26 cellular contexts compared by ENCODE assay signal in the genomic region with DNA sequence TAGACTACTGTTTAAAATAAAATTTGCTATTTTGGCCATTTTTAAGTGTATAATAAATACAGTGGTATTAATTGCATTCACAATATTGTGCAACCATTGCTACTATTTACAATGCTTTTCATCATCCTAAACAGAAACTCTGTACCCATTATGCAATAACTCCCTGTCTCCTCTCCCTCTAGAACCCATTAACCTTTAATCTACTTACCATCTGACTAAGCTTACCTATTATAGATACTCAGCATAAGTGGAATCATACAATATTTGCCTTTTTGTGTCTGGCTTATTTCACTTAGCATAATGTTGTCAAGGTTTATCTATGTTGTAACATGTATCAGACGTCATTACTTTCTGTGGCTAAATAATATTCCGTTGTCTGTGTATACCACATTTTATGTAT. TPM values are rescaled to one million over a fixed set of nuclear protein-coding genes. Genes with fewer than 3 reads are reported as not detected.
DNase-seq lines count a peak whose midpoint lies in the region; ATAC-seq, FAIRE-seq and TF ChIP-seq lines count a peak whose summit lies in the region.
"Had no signal": no experiment of that assay in that cellular context is flagged by ENCODE, and none has a peak within 500 bp of the region (broad histone marks: within the 10 kb centered on the region; RNA-seq: fewer than 3 reads in every experiment).

No MANE protein-coding gene starts in this region.

- H3K36me3 Mint-ChIP-seq in endodermal cell (ENCODE audit: low read depth) = no peaks in the 10 kb centered on the region
- no peaks in the 10 kb centered on the region for H3K36me3 Mint-ChIP-seq in CD4-positive, alpha-beta T cell (ENCODE audit: low read depth)
- no peaks in the 10 kb centered on the region for H3K36me3 Mint-ChIP-seq in stimulated activated naive B cell treated with anti-CD40 and anti-IgM and Interleukin-4, amounts not matched to agents 10 μg/mL and 1 μg/mL and 100 μg/mL, for 72 hours
- H3K36me3 Mint-ChIP-seq: activated naive CD8-positive, alpha-beta T cell had no signal

- no peak overlapping the region for H3K27ac Mint-ChIP-seq in endodermal cell
- no peak overlapping the region for H3K27ac Mint-ChIP-seq in CD4-positive, alpha-beta T cell
- H3K27ac Mint-ChIP-seq in stimulated activated naive B cell treated with anti-CD40 and anti-IgM and Interleukin-4, amounts not matched to agents 10 μg/mL and 1 μg/mL and 100 μg/mL, for 72 hours = no peak overlapping the region
- H3K27ac Mint-ChIP-seq: activated naive CD8-positive, alpha-beta T cell; activated T-cell treated with anti-CD3 and anti-CD28 coated beads, Interleukin-2, amount 50 U/mL, for 72 hours; B cell; progenitor cell of endocrine pancreas had no signal

- ATAC-seq in HCT116 = no peak
- peak; percentile 38 to 42 for ATAC-seq in lower lobe of right lung
- no peak for ATAC-seq in CD4-positive, alpha-beta T cell (ENCODE audit: poor library complexity)
- ATAC-seq in stimulated activated naive B cell treated with anti-CD40 and anti-IgM and Interleukin-4, amounts not matched to agents 10 μg/mL and 1 μg/mL and 100 μg/mL, for 72 hours (replicated peaks) = no peak
- ATAC-seq in HG03378 (IDR thresholded peaks at IDR 0.05; ENCODE audit: unreplicated experiment) = no peak
- ATAC-seq: activated T-cell treated with anti-CD3 and anti-CD28 coated beads, Interleukin-2, amount 50 U/mL, for 72 hours; left cardiac atrium; Panc1 had no signal

- WGBS in endodermal cell (ENCODE audit: insufficient coverage in 1 of 2, insufficient read length in 1 of 2), 2 experiments = 95% methylated on average over 2 of the region's 2 CpGs; no CpG with 5 or more reads in 1 of the 2 experiments

- H4K20me1 ChIP-seq in HCT116 (ENCODE audit: insufficient read depth) = no peaks in the 10 kb centered on the region

- H3K9me3 ChIP-seq in HCT116 (ENCODE audit: control insufficient read depth in 1 of 2, insufficient read depth in 1 of 2, low read depth in 1 of 2, low read length in 2 of 2) (no peaks in the 10 kb centered on the region), lower lobe of right lung (no peaks in the 10 kb centered on the region), endodermal cell (ENCODE audit: control insufficient read depth, low read length) (peaks cover 46% of the 10 kb centered on the region)
- no peaks in the 10 kb centered on the region for H3K9me3 ChIP-seq in CD4-positive, alpha-beta T cell (ENCODE audit: control insufficient read depth, low read length)

- no peak overlapping the region for H3K4me3 ChIP-seq in HCT116 (replicated peaks in 1 of 2; ENCODE audit: low read depth in 1 of 2, low read length in 2 of 2)
- H3K4me3 ChIP-seq in bronchial epithelial cell (ENCODE audit: low read depth, low read length) = no peak overlapping the region
- H3K4me3 ChIP-seq in lower lobe of right lung = no peak overlapping the region
- no peak overlapping the region for H3K4me3 ChIP-seq in endodermal cell (ENCODE audit: low read length)
- H3K4me3 ChIP-seq: SK-N-MC, skin epidermis had no signal

- no peaks in the 10 kb centered on the region for H3K4me1 Mint-ChIP-seq in endodermal cell
- H3K4me1 Mint-ChIP-seq in CD4-positive, alpha-beta T cell (ENCODE audit: low read depth) = peaks cover 7% of the 10 kb centered on the region
- peaks cover 7 to 10% of the 10 kb centered on the region in 2 donors for H3K4me1 Mint-ChIP-seq in stimulated activated naive B cell treated with anti-CD40 and anti-IgM and Interleukin-4, amounts not matched to agents 10 μg/mL and 1 μg/mL and 100 μg/mL, for 72 hours

- no peak overlapping the region for H3K4me2 ChIP-seq in HCT116 (ENCODE audit: low read length)

- H2AFZ ChIP-seq in HCT116 (ENCODE audit: low read depth, low read length, poor library complexity, severe bottlenecking) = no peak overlapping the region

- H3K9ac ChIP-seq in HCT116 (ENCODE audit: low read length) (no peak overlapping the region), endodermal cell (ENCODE audit: extremely low read depth, low read length, poor library complexity, severe bottlenecking) (no peak overlapping the region)

- peaks cover 1% of the 10 kb centered on the region for H3K27me3 Mint-ChIP-seq in endodermal cell (ENCODE audit: insufficient read depth)
- H3K27me3 Mint-ChIP-seq in CD4-positive, alpha-beta T cell = peaks cover 13% of the 10 kb centered on the region
- no peaks in the 10 kb centered on the region for H3K27me3 Mint-ChIP-seq in stimulated activated naive B cell treated with anti-CD40 and anti-IgM and Interleukin-4, amounts not matched to agents 10 μg/mL and 1 μg/mL and 100 μg/mL, for 72 hours
- H3K27me3 Mint-ChIP-seq: activated naive CD8-positive, alpha-beta T cell; progenitor cell of endocrine pancreas had no signal

- no peak for FAIRE-seq in bronchial epithelial cell (lab: Jason Lieb, UNC)
- FAIRE-seq: H1 had no signal

- POLR2A ChIA-PET in HCT116 (lab: Charles Lee) = interaction anchor here (0.6 kb wide), 1 partner anchor 40 kb away, joined by 3 read pairs; a partner anchor contains a TSS
- POLR2A ChIA-PET in CD4-positive, alpha-beta T cell (lab: Charles Lee) = no interaction called here

- H3K9me2 ChIP-seq in HCT116 (ENCODE audit: insufficient read depth) = no peaks in the 10 kb centered on the region

- RAD21 ChIA-PET in HCT116 (lab: Charles Lee; ENCODE audit: low non-redundant PET in 1 of 2, low total read pairs in 2 of 2, uncharacterized antibody in 2 of 2, unreplicated experiment in 2 of 2) = no interaction called here

- H3K79me2 ChIP-seq in HCT116 (ENCODE audit: insufficient read depth, low read length) = no peaks in the 10 kb centered on the region

- no peak for DNase-seq in HCT116 (ENCODE audit: low read depth, low spot score)
- peak; percentile 15 for DNase-seq in NCI-H460 (ENCODE audit: extremely low read depth, low read depth)
- DNase-seq in bronchial epithelial cell (ENCODE audit: low read depth) = peak; percentile 83
- DNase-seq in lower lobe of right lung = no peak
- no peak for DNase-seq in endodermal cell
- no peak for DNase-seq in CD4-positive, alpha-beta T cell
- no peak for DNase-seq in stimulated activated naive B cell treated with anti-CD40 and anti-IgM and Interleukin-4, amounts not matched to agents 10 μg/mL and 1 μg/mL and 100 μg/mL, for 72 hours
- DNase-seq: activated CD4-positive, alpha-beta T cell treated with anti-CD3 and anti-CD28 coated beads for 1 hour; activated T-cell treated with anti-CD3 and anti-CD28 coated beads, Interleukin-2, amount 50 U/mL, for 72 hours; brain microvascular endothelial cell; dermis blood vessel endothelial cell; left cardiac atrium; midbrain; NCI-H1417; NCI-H69; stimulated activated CD4-positive, alpha-beta T cell treated with anti-CD3 and anti-CD28 coated beads, Interleukin-2, amount 100 ng/mL, for 48 hours; T-helper 9 cell had no signal

- H3K4me1 ChIP-seq in HCT116 (ENCODE audit: control insufficient read depth in 1 of 2, insufficient read depth in 2 of 2, low read length in 2 of 2) = no peaks in the 10 kb centered on the region
- peaks cover 47% of the 10 kb centered on the region for H3K4me1 ChIP-seq in lower lobe of right lung
- H3K4me1 ChIP-seq in endodermal cell (ENCODE audit: control insufficient read depth, insufficient read depth, low read length) = no peaks in the 10 kb centered on the region

- CTCF ChIA-PET in HCT116 (lab: Charles Lee) = no interaction called here
- CTCF ChIA-PET in CD4-positive, alpha-beta T cell (lab: Charles Lee) = interaction anchor here (0.7 kb wide), 1 partner anchor 57 kb away, joined by 3 read pairs; no protein-coding TSS in a partner anchor

- TF ChIP-seq RAD21 in HCT116 (IDR thresholded peaks at IDR 0.05; ENCODE audit: low read depth) = no peak

- H3K4me3 Mint-ChIP-seq in endodermal cell = no peak overlapping the region
- no peak overlapping the region for H3K4me3 Mint-ChIP-seq in CD4-positive, alpha-beta T cell
- no peak overlapping the region for H3K4me3 Mint-ChIP-seq in stimulated activated naive B cell treated with anti-CD40 and anti-IgM and Interleukin-4, amounts not matched to agents 10 μg/mL and 1 μg/mL and 100 μg/mL, for 72 hours
- H3K4me3 Mint-ChIP-seq: activated naive CD8-positive, alpha-beta T cell; activated T-cell treated with anti-CD3 and anti-CD28 coated beads, Interleukin-2, amount 50 U/mL, for 72 hours; B cell; neural crest cell had no signal

- H3K9me3 Mint-ChIP-seq in endodermal cell = peaks cover 34% of the 10 kb centered on the region
- no peaks in the 10 kb centered on the region for H3K9me3 Mint-ChIP-seq in CD4-positive, alpha-beta T cell
- no peaks in the 10 kb centered on the region for H3K9me3 Mint-ChIP-seq in stimulated activated naive B cell treated with anti-CD40 and anti-IgM and Interleukin-4, amounts not matched to agents 10 μg/mL and 1 μg/mL and 100 μg/mL, for 72 hours
- H3K9me3 Mint-ChIP-seq: activated T-cell treated with anti-CD3 and anti-CD28 coated beads, Interleukin-2, amount 50 U/mL, for 72 hours had no signal

- BruUV-seq in HCT116 (replicated peaks; lab: Mats Ljungman, UMichigan) = no TSS peak

- intact Hi-C loops in HCT116 (cut with micrococcal nuclease) = no loop called here
- intact Hi-C loops in lower lobe of right lung (cut with DNase I) = no loop called here
- intact Hi-C loops in CD4-positive, alpha-beta T cell (cut with DNase I, micrococcal nuclease) = no loop called here

- no peak for TF ChIP-seq POLR2A in HCT116 (IDR thresholded peaks at IDR 0.05; ENCODE audit: borderline replicate concordance, extremely low read depth, insufficient read depth, insufficient read length)

- no peak overlapping the region for H3K27ac ChIP-seq in HCT116 (ENCODE audit: low read depth, low read length)
- H3K27ac ChIP-seq in lower lobe of right lung = no peak overlapping the region
- no peak overlapping the region for H3K27ac ChIP-seq in endodermal cell (ENCODE audit: low read depth, low read length)
- no peak overlapping the region for H3K27ac ChIP-seq in CD4-positive, alpha-beta T cell (ENCODE audit: low read depth, low read length)
- H3K27ac ChIP-seq: brain microvascular endothelial cell, SK-N-MC had no signal

- TF ChIP-seq CTCF in HCT116 (IDR thresholded peaks at IDR 0.05 in 2 of 3, conservative IDR thresholded peaks at IDR 0.05 in 1 of 3; ENCODE audit: borderline replicate concordance in 1 of 3, insufficient read depth in 1 of 3, low read depth in 2 of 3, low read length in 2 of 3) = no peak
- TF ChIP-seq CTCF in bronchial epithelial cell (IDR thresholded peaks at IDR 0.05; ENCODE audit: insufficient read depth, low read length, severe bottlenecking) = no peak
- no peak for TF ChIP-seq CTCF in lower lobe of right lung (IDR thresholded peaks at IDR 0.05)
- TF ChIP-seq CTCF in endodermal cell (conservative IDR thresholded peaks at IDR 0.05) = no peak
- TF ChIP-seq CTCF in CD4-positive, alpha-beta T cell (IDR thresholded peaks at IDR 0.05) = no peak

- H3K36me3 ChIP-seq in HCT116 (ENCODE audit: control insufficient read depth in 1 of 2, insufficient read depth in 2 of 2, low read length in 2 of 2) = no peaks in the 10 kb centered on the region
- H3K36me3 ChIP-seq in bronchial epithelial cell (ENCODE audit: control insufficient read depth, insufficient read depth, low read length) = no peaks in the 10 kb centered on the region
- no peaks in the 10 kb centered on the region for H3K36me3 ChIP-seq in lower lobe of right lung
- no peaks in the 10 kb centered on the region for H3K36me3 ChIP-seq in endodermal cell (ENCODE audit: control insufficient read depth, insufficient read depth, low read length)
- H3K36me3 ChIP-seq: brain microvascular endothelial cell had no signal

- H3K27me3 ChIP-seq in HCT116 (ENCODE audit: insufficient read depth, low read length) = no peaks in the 10 kb centered on the region
- H3K27me3 ChIP-seq in bronchial epithelial cell (ENCODE audit: control insufficient read depth, insufficient read depth, low read length) = no peaks in the 10 kb centered on the region
- H3K27me3 ChIP-seq in lower lobe of right lung (ENCODE audit: low read depth) = no peaks in the 10 kb centered on the region
- no peaks in the 10 kb centered on the region for H3K27me3 ChIP-seq in endodermal cell (ENCODE audit: control insufficient read depth, insufficient read depth, low read length, poor library complexity, severe bottlenecking)
- H3K27me3 ChIP-seq in CD4-positive, alpha-beta T cell (ENCODE audit: control insufficient read depth, insufficient read depth, low read length) = no peaks in the 10 kb centered on the region
- H3K27me3 ChIP-seq: brain microvascular endothelial cell had no signal

RNA-seq across cellular contexts. Expression of a gene that starts 25.9 kb away (rescaled TPM):
- 0.42 TPM for total RNA-seq in HCT116 (2021; ENCODE audit: unreplicated experiment)
- 0.07 and 0.15 TPM in 2 replicates for polyA plus RNA-seq in HCT116 (2012)
- total RNA-seq in NCI-H460 (2014; rRNA removed; shearing (Covaris generic)) = 2.6 and 2.7 TPM in 2 replicates
- polyA plus RNA-seq in NCI-H460 (2014; cell fraction: nucleus; rRNA removed) = 8.5 and 9.8 TPM in 2 replicates
- total RNA-seq in bronchial epithelial cell = 2.3 and 3.2 TPM in 2 replicates
- 165 TPM for total RNA-seq in lower lobe of right lung
- under 1 TPM in 1 of 2 donors, not detected in 1; 0.18 TPM for total RNA-seq in endodermal cell
- polyA plus RNA-seq in endodermal cell (2013, experiment 1 of 2) = 0.36 TPM
- polyA plus RNA-seq in endodermal cell (2013, experiment 2 of 2) = 0.79 TPM
- total RNA-seq in CD4-positive, alpha-beta T cell = 1 to 10 TPM; 1.7 to 2.1 TPM
- total RNA-seq: H1, progenitor cell of endocrine pancreas had no signal

RNA-seq across cellular contexts. Expression of a gene that starts 32.2 kb away (rescaled TPM):
- total RNA-seq in HCT116 (2021; ENCODE audit: unreplicated experiment) (28.0 TPM), bronchial epithelial cell (15.7 and 18.2 TPM in 2 replicates), lower lobe of right lung (12.3 TPM), endodermal cell (10 to 100 TPM; 29.3 to 34.6 TPM)
- 19.1 and 24.8 TPM in 2 replicates for polyA plus RNA-seq in HCT116 (2012)
- total RNA-seq in NCI-H460 (2014; rRNA removed; shearing (Covaris generic)) = 9.5 and 13.8 TPM in 2 replicates
- polyA plus RNA-seq in NCI-H460 (2014; cell fraction: nucleus; rRNA removed) = 86.3 and 99.8 TPM in 2 replicates
- polyA plus RNA-seq in endodermal cell (2013, experiment 1 of 2) = 25.6 TPM
- polyA plus RNA-seq in endodermal cell (2013, experiment 2 of 2) = 22.8 TPM
- 10 to 100 TPM; 20.9 to 21.1 TPM for total RNA-seq in CD4-positive, alpha-beta T cell

RNA-seq across cellular contexts. Expression of a gene that starts 40.4 kb away (rescaled TPM):
- total RNA-seq in HCT116 (2021; ENCODE audit: unreplicated experiment) = 68.3 TPM
- polyA plus RNA-seq in HCT116 (2012) = 98.3 and 118 TPM in 2 replicates
- total RNA-seq in NCI-H460 (2014; rRNA removed; shearing (Covaris generic)) = 64.3 and 78.9 TPM in 2 replicates
- polyA plus RNA-seq in NCI-H460 (2014; cell fraction: nucleus; rRNA removed) = 53.7 and 64.0 TPM in 2 replicates
- total RNA-seq in bronchial epithelial cell = 16.8 and 46.5 TPM in 2 replicates
- 53.3 TPM for total RNA-seq in lower lobe of right lung
- 10 to 100 TPM; 75.5 to 82.2 TPM for total RNA-seq in endodermal cell
- polyA plus RNA-seq in endodermal cell (2013, experiment 1 of 2) = 92.4 TPM
- 91.2 TPM for polyA plus RNA-seq in endodermal cell (2013, experiment 2 of 2)
- 10 to 100 TPM; 45.5 to 52.4 TPM for total RNA-seq in CD4-positive, alpha-beta T cell

RNA-seq across cellular contexts. Expression of a gene that starts 40.6 kb away (rescaled TPM):
- total RNA-seq in HCT116 (2021; ENCODE audit: unreplicated experiment) (96.6 TPM), bronchial epithelial cell (58.4 and 98.7 TPM in 2 replicates), lower lobe of right lung (78.5 TPM), endodermal cell (10 to 100 TPM; 68.9 to 76.8 TPM)
- 71.8 and 91.2 TPM in 2 replicates for polyA plus RNA-seq in HCT116 (2012)
- total RNA-seq in NCI-H460 (2014; rRNA removed; shearing (Covaris generic)) = 114 and 121 TPM in 2 replicates
- 87.3 and 98.7 TPM in 2 replicates for polyA plus RNA-seq in NCI-H460 (2014; cell fraction: nucleus; rRNA removed)
- polyA plus RNA-seq in endodermal cell (2013, experiment 1 of 2) = 87.9 TPM
- polyA plus RNA-seq in endodermal cell (2013, experiment 2 of 2) = 81.6 TPM
- 100 to 1,000 TPM; 194 to 207 TPM for total RNA-seq in CD4-positive, alpha-beta T cell

RNA-seq across cellular contexts. Expression of a gene that starts 42.4 kb away (rescaled TPM):
- 37.5 TPM for total RNA-seq in HCT116 (2021; ENCODE audit: unreplicated experiment)
- polyA plus RNA-seq in HCT116 (2012) = 43.5 and 45.4 TPM in 2 replicates
- total RNA-seq in NCI-H460 (2014; rRNA removed; shearing (Covaris generic)) = 39.1 and 42.2 TPM in 2 replicates
- polyA plus RNA-seq in NCI-H460 (2014; cell fraction: nucleus; rRNA removed) = 35.1 and 48.9 TPM in 2 replicates
- 13.2 and 21.4 TPM in 2 replicates for total RNA-seq in bronchial epithelial cell
- 71.8 TPM for total RNA-seq in lower lobe of right lung
- total RNA-seq in endodermal cell = 10 to 100 TPM; 61.6 to 68.9 TPM
- polyA plus RNA-seq in endodermal cell (2013, experiment 1 of 2) = 60.1 TPM
- polyA plus RNA-seq in endodermal cell (2013, experiment 2 of 2) = 54.3 TPM
- 10 to 100 TPM; 16.9 to 17.8 TPM for total RNA-seq in CD4-positive, alpha-beta T cell

Comparison
In these comparisons a context has a peak if more than half of its experiments do, and no peak if none do; other contexts are left out.
1. ATAC-seq: peak in lower lobe of right lung (2 of 2); none in HCT116 (single experiment), CD4-positive, alpha-beta T cell (single experiment), stimulated activated naive B cell treated with anti-CD40 and anti-IgM and Interleukin-4, amounts not matched to agents 10 μg/mL and 1 μg/mL and 100 μg/mL, for 72 hours (0 of 2) and HG03378 (single experiment).
2. DNase-seq: peak in NCI-H460 (single experiment) and bronchial epithelial cell (single experiment); none in HCT116 (single experiment), lower lobe of right lung (single experiment), endodermal cell (single experiment), CD4-positive, alpha-beta T cell (0 of 10) and stimulated activated naive B cell treated with anti-CD40 and anti-IgM and Interleukin-4, amounts not matched to agents 10 μg/mL and 1 μg/mL and 100 μg/mL, for 72 hours (single experiment).
3. RNA of a gene that starts 25.9 kb away (total RNA-seq): 165 TPM in lower lobe of right lung (single experiment); 2.3 to 3.2 TPM in bronchial epithelial cell, 2.6 to 2.7 TPM in NCI-H460, 1.7 to 2.1 TPM in CD4-positive, alpha-beta T cell, 0.42 TPM in HCT116 (single experiment) and 0.18 TPM in endodermal cell; every median in the first group is over 10 times any median in the second.